Comparison of ENCODE assay signal across 6 cellular contexts in the genomic region with DNA sequence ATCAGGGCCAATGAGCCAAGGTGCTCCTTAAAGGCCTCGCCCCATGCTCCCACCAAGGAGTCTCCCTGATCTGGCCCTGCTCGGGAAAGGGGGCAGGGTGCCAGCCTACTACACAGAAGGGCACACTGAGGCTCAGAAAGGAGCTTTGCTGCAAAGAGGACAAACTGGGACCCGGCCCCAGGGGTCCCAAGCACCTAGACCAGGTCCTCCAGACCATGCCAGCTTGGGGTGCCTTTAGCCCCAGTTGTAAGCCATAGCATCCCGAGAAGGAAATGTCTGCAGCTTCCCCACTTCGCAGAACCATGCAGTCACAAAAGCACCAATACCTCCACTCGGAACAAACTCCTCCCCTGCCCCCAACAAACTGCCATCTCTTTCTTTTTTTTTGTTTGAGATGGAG.
"Had no signal": no experiment of that assay in that cellular context is flagged by ENCODE, and none has a peak within 500 bp of the region (broad histone marks: within the 10 kb centered on the region; RNA-seq: fewer than 3 reads in every experiment).

No MANE protein-coding gene starts in this region.

- DNase-seq: IMR-90, KBM-7 had no signal

- H3K36me3 Mint-ChIP-seq: IgD-negative memory B cell had no signal

- ATAC-seq: HepG2, K562 had no signal

- H3K27me3 Mint-ChIP-seq: IgD-negative memory B cell had no signal

- H3K27ac ChIP-seq: HL-60 had no signal

- H3K4me3 ChIP-seq: K562 had no signal

- H3K9me3 Mint-ChIP-seq: IgD-negative memory B cell had no signal

- H3K4me3 Mint-ChIP-seq: IgD-negative memory B cell had no signal

- H3K27ac Mint-ChIP-seq: IgD-negative memory B cell had no signal

- H3K4me1 Mint-ChIP-seq: IgD-negative memory B cell had no signal
